In the genomic region with DNA sequence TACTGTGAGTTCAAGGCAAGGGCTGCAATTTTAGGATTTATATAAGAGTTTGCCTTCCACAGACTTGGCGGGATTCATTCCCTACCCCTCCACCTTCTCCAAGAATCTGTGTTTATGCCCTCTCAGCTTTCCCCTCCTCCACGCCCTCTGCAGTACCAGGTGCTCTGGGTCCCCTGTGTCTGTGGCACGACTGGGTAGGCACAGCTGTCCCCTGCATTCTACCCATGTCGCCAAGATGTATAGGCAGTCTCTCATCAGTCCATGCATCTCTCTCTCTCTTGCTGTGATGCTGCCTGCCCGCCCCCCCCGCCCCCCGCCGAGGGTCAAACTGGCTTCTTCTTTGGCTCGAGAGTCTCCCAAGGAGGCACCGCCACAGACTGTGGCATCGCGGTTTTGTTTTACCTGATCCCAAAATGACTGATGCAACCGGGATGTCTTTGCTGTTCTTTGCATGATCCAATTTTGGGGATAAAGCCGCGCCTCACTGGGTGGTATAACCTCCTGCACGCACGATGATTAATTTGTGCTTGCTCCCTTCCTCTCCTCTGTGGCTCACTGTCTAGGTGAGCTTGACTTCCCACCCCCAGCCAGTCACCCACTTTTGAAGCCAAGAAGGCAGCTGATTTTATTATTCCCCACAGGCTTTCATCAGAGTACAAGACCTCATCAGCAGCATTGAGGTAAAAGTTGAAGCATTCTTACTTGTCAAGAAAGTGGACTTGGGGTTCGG, we compare ENCODE assay signal across 16 cellular contexts. TPM values are rescaled to one million over a fixed set of nuclear protein-coding genes. Genes with fewer than 3 reads are reported as not detected.
DNase-seq lines count a peak whose midpoint lies in the region; ATAC-seq and TF ChIP-seq lines count a peak whose summit lies in the region.
"Had no signal": no experiment of that assay in that cellular context is flagged by ENCODE, and none has a peak within 500 bp of the region (broad histone marks: within the 10 kb centered on the region; RNA-seq: fewer than 3 reads in every experiment).

No MANE protein-coding gene starts in this region.

- no peak overlapping the region for H3K4me3 Mint-ChIP-seq in activated CD4-positive, alpha-beta T cell treated with anti-CD3 and anti-CD28 coated beads, Interleukin-2, amount 10 ng/mL, durations not matched to agents 7 days and 5 days
- no peak overlapping the region for H3K4me3 Mint-ChIP-seq in neural crest cell

- no peak for DNase-seq in activated CD4-positive, alpha-beta T cell treated with anti-CD3 and anti-CD28 coated beads, Interleukin-2, amount 10 ng/mL, durations not matched to agents 7 days and 5 days
- DNase-seq in activated CD4-positive, alpha-beta T cell treated with anti-CD3 and anti-CD28 coated beads for 1 hour: no peak
- DNase-seq in NAMALWA (ENCODE audit: low spot score) (peak; percentile 35), caudate nucleus (lab: John Stamatoyannopoulos, UW) (peak in 26 of 61 donors; percentile 7 to 69 (median 31)), neural crest cell (ENCODE audit: low read depth, low spot score) (no peak)
- DNase-seq: DND-41, GDM1, MG63, NCI-H187 treated with DMSO at 0.1 percent for 48 hours, SW 1271 had no signal

- H3K27ac ChIP-seq in caudate nucleus (ENCODE audit: low read depth, low read length): peak overlapping the region; percentile 16
- H3K27ac ChIP-seq: HL-60, KMS-11, SJSA1 had no signal

- CTCF ChIA-PET in activated CD4-positive, alpha-beta T cell treated with anti-CD3 and anti-CD28 coated beads, Interleukin-2, amount 10 ng/mL, durations not matched to agents 7 days and 5 days (lab: Charles Lee): interaction anchor here (0.6 to 1.8 kb wide), 3 partner anchors 15 to 69 kb away, joined by 3 to 6 read pairs (median 3); a partner anchor contains a TSS

- ATAC-seq in GM21529 (IDR thresholded peaks at IDR 0.05; ENCODE audit: unreplicated experiment) (no peak), HG02938 (IDR thresholded peaks at IDR 0.05; ENCODE audit: unreplicated experiment) (no peak), HG03095 (IDR thresholded peaks at IDR 0.05; ENCODE audit: unreplicated experiment) (no peak)

- POLR2A ChIA-PET in activated CD4-positive, alpha-beta T cell treated with anti-CD3 and anti-CD28 coated beads, Interleukin-2, amount 10 ng/mL, durations not matched to agents 7 days and 5 days (lab: Charles Lee): no interaction called here

- no peaks in the 10 kb centered on the region for H3K9me3 Mint-ChIP-seq in activated CD4-positive, alpha-beta T cell treated with anti-CD3 and anti-CD28 coated beads, Interleukin-2, amount 10 ng/mL, durations not matched to agents 7 days and 5 days
- no peaks in the 10 kb centered on the region for H3K9me3 Mint-ChIP-seq in neural crest cell

- H3K27me3 Mint-ChIP-seq in activated CD4-positive, alpha-beta T cell treated with anti-CD3 and anti-CD28 coated beads, Interleukin-2, amount 10 ng/mL, durations not matched to agents 7 days and 5 days: no peaks in the 10 kb centered on the region
- H3K27me3 Mint-ChIP-seq in neural crest cell (ENCODE audit: low read depth): no peaks in the 10 kb centered on the region

- no peaks in the 10 kb centered on the region for H3K4me1 Mint-ChIP-seq in activated CD4-positive, alpha-beta T cell treated with anti-CD3 and anti-CD28 coated beads, Interleukin-2, amount 10 ng/mL, durations not matched to agents 7 days and 5 days
- peaks cover 4% of the 10 kb centered on the region for H3K4me1 Mint-ChIP-seq in neural crest cell

- TF ChIP-seq CTCF in neural crest cell (conservative IDR thresholded peaks at IDR 0.05): no peak

- H3K27ac Mint-ChIP-seq in activated CD4-positive, alpha-beta T cell treated with anti-CD3 and anti-CD28 coated beads, Interleukin-2, amount 10 ng/mL, durations not matched to agents 7 days and 5 days: peak overlapping the region; percentile 47
- peak overlapping the region; percentile 75 for H3K27ac Mint-ChIP-seq in neural crest cell (ENCODE audit: unreplicated experiment)

- peaks cover 23% of the 10 kb centered on the region for H3K36me3 Mint-ChIP-seq in activated CD4-positive, alpha-beta T cell treated with anti-CD3 and anti-CD28 coated beads, Interleukin-2, amount 10 ng/mL, durations not matched to agents 7 days and 5 days (ENCODE audit: low read depth)
- peaks cover 8% of the 10 kb centered on the region for H3K36me3 Mint-ChIP-seq in neural crest cell (ENCODE audit: low read depth)

RNA-seq across cellular contexts. Expression of a gene that starts 43.7 kb away (rescaled TPM):
- total RNA-seq in activated CD4-positive, alpha-beta T cell treated with anti-CD3 and anti-CD28 coated beads, Interleukin-2, amount 10 ng/mL, durations not matched to agents 7 days and 5 days: under 1 TPM; 0.69 TPM
- 3.1 and 4.0 TPM in 2 replicates for total RNA-seq in neural crest cell
- total RNA-seq: SJSA1 had no signal

RNA-seq across cellular contexts. Expression of a gene that starts 55.0 kb away (rescaled TPM):
- total RNA-seq in activated CD4-positive, alpha-beta T cell treated with anti-CD3 and anti-CD28 coated beads, Interleukin-2, amount 10 ng/mL, durations not matched to agents 7 days and 5 days: 10 to 100 TPM; 47.9 to 50.6 TPM
- total RNA-seq in neural crest cell: 37.8 and 39.5 TPM in 2 replicates

RNA-seq across cellular contexts. Expression of a gene that starts 55.3 kb away (rescaled TPM):
- 10 to 100 TPM; 24.9 to 27.2 TPM for total RNA-seq in activated CD4-positive, alpha-beta T cell treated with anti-CD3 and anti-CD28 coated beads, Interleukin-2, amount 10 ng/mL, durations not matched to agents 7 days and 5 days
- total RNA-seq in neural crest cell: 44.9 and 49.3 TPM in 2 replicates
